In the genomic region with DNA sequence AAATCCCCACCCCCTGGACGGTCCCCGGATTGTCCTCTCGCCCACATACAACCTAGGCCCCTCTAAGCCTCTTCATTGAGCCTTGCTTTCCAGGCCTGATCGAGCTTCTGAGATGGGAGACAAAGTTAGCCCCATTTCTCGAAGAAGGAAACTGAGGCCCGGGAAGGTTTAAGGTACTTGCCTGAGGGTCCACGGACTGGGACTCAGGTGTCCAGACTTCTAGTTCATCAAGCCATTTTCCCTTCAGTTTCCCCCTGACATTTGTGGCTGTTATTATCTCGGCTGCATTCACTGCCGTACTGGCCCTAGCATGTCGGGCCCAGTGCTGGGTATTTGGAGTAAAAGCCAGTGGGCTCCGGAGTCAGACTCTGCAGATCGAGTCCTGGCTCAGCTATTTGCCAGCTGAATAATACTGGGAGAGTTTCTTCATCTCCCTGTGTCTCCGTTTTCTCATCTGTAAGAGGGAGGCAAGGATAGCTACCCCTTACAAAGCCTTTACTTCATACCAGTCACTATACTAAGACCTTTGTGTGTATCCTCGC, we compare ENCODE assay signal across 8 cellular contexts. TPM values are rescaled to one million over a fixed set of nuclear protein-coding genes. Genes with fewer than 3 reads are reported as not detected.
DNase-seq lines count a peak whose midpoint lies in the region; ATAC-seq and TF ChIP-seq lines count a peak whose summit lies in the region.

No MANE protein-coding gene starts in this region.

- peak overlapping the region; percentile 86 for H3K4me2 ChIP-seq in SK-N-SH

- peaks cover 2% of the 10 kb centered on the region; the same call in 1 of the 2 replicates for H4K20me1 ChIP-seq in SK-N-SH (ENCODE audit: insufficient read depth)

- POLR2A ChIA-PET in SK-N-SH (lab: Yijun Ruan, JAX) = no interaction called here

- 12% methylated on average over 14 of the region's 14 CpGs for WGBS in SK-N-SH (ENCODE audit: low lambda C conversion rate)
- WGBS in prostate gland = 9% methylated on average over 14 of the region's 14 CpGs

- H3K4me3 ChIP-seq in SK-N-SH (ENCODE audit: low read depth in 2 of 2, low read length in 1 of 2) (peak overlapping the region; percentile 83 to 99), fibroblast of the aortic adventitia (ENCODE audit: low read depth, low read length) (peak overlapping the region; percentile 96), prostate gland (peak overlapping the region; percentile 77 to 85)

- no peaks in the 10 kb centered on the region for H3K9me2 ChIP-seq in SK-N-SH

- H3F3A ChIP-seq in SK-N-SH (replicated peaks; ENCODE audit: insufficient read depth) = no peaks in the 10 kb centered on the region

- no peak for TF ChIP-seq POLR2A in prostate gland (IDR thresholded peaks at IDR 0.05)

- peaks cover 8 to 25% of the 10 kb centered on the region in 2 experiments; a peak in 3 of 4 replicates for H3K4me1 ChIP-seq in SK-N-SH (ENCODE audit: control insufficient read depth in 1 of 2, insufficient read depth in 2 of 2, low read depth in 1 of 2, low read length in 1 of 2)
- peaks cover 18% of the 10 kb centered on the region for H3K4me1 ChIP-seq in prostate gland (replicated peaks)

- H3K9me3 ChIP-seq in SK-N-SH (no peaks in the 10 kb centered on the region), prostate gland (no peaks in the 10 kb centered on the region)

- TF ChIP-seq EP300 in SK-N-SH (IDR thresholded peaks at IDR 0.05; ENCODE audit: borderline replicate concordance in 1 of 2, low read depth in 1 of 2, low read length in 1 of 2) = no peak

- H3K27ac ChIP-seq in SK-N-SH (ENCODE audit: low read depth in 2 of 2, low read length in 1 of 2) (peak overlapping the region; percentile 82 to 91), prostate gland (peak overlapping the region; percentile 90 to 92)

- no peak for ATAC-seq in HG02884 (IDR thresholded peaks at IDR 0.05; ENCODE audit: unreplicated experiment)
- no peak for ATAC-seq in HG02759 (IDR thresholded peaks at IDR 0.05; ENCODE audit: unreplicated experiment)

- peak; percentile 2 for DNase-seq in stimulated activated CD8-positive, alpha-beta memory T cell treated with anti-CD3 and anti-CD28 coated beads, Interleukin-7, amount 100 ng/mL, for 24 hours (ENCODE audit: low read depth)
- DNase-seq in stimulated activated CD8-positive, alpha-beta memory T cell treated with anti-CD3 and anti-CD28 coated beads, Interleukin-4, amount 100 ng/mL, for 48 hours = no peak
- DNase-seq in SK-N-SH (no peak), fibroblast of the aortic adventitia (ENCODE audit: low read depth) (no peak), prostate gland (ENCODE audit: low spot score) (no peak), ACHN (no peak)

- H3K9ac ChIP-seq in SK-N-SH = peak overlapping the region; percentile 94

- CTCF ChIA-PET in SK-N-SH (lab: Yijun Ruan, JAX) = interaction anchor here (0.9 to 2.5 kb wide), 9 partner anchors 15 to 470 kb away, joined by 3 to 14 read pairs (median 6); a partner anchor contains a TSS

- TF ChIP-seq CTCF in SK-N-SH (IDR thresholded peaks at IDR 0.05) (no peak), fibroblast of the aortic adventitia (IDR thresholded peaks at IDR 0.05; ENCODE audit: insufficient read depth, low read length) (no peak), prostate gland (IDR thresholded peaks at IDR 0.05) (no peak)

- TF ChIP-seq RAD21 in SK-N-SH (IDR thresholded peaks at IDR 0.05; ENCODE audit: low read length) = no peak

- H2AFZ ChIP-seq in SK-N-SH (ENCODE audit: low read depth) = peak overlapping the region; percentile 82

- peaks cover 30 to 40% of the 10 kb centered on the region in 2 experiments for H3K36me3 ChIP-seq in SK-N-SH (replicated peaks in 1 of 2; ENCODE audit: control insufficient read depth in 1 of 2, insufficient read depth in 2 of 2, low read length in 1 of 2)
- no peaks in the 10 kb centered on the region for H3K36me3 ChIP-seq in prostate gland

- H3K79me2 ChIP-seq in SK-N-SH (ENCODE audit: insufficient read depth) = peaks cover 98% of the 10 kb centered on the region

- H3K27me3 ChIP-seq in SK-N-SH (ENCODE audit: insufficient read depth) = no peaks in the 10 kb centered on the region
- no peaks in the 10 kb centered on the region for H3K27me3 ChIP-seq in prostate gland (replicated peaks; ENCODE audit: insufficient read depth)

- intact Hi-C loops in prostate gland (cut with DNase I) = no loop called here

- in situ Hi-C loops in ACHN (cut with HindIII; ENCODE audit: low pct_ligation_motif_present, low pct_unique_long_range_greater_than_20kb, low sequenced_read_pairs) = no loop called here

TF ChIP-seq in SK-N-SH, 30 proteins besides CTCF, POLR2A, EP300 and RAD21:
- TF ChIP-seq EZH2phosphoT487 (IDR thresholded peaks at IDR 0.05; ENCODE audit: borderline replicate concordance, low read depth) (no peak), MEF2A (IDR thresholded peaks at IDR 0.05; ENCODE audit: borderline replicate concordance, low read depth) (no peak), TEAD4 (IDR thresholded peaks at IDR 0.05; ENCODE audit: borderline replicate concordance, insufficient read depth) (no peak), YY1 (IDR thresholded peaks at IDR 0.05; ENCODE audit: low read depth) (no peak), POLR2AphosphoS5 (IDR thresholded peaks at IDR 0.05; ENCODE audit: low read depth, low read length) (no peak)
- TF ChIP-seq, protein P1, sequence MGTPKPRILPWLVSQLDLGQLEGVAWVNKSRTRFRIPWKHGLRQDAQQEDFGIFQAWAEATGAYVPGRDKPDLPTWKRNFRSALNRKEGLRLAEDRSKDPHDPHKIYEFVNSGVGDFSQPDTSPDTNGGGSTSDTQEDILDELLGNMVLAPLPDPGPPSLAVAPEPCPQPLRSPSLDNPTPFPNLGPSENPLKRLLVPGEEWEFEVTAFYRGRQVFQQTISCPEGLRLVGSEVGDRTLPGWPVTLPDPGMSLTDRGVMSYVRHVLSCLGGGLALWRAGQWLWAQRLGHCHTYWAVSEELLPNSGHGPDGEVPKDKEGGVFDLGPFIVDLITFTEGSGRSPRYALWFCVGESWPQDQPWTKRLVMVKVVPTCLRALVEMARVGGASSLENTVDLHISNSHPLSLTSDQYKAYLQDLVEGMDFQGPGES (IDR thresholded peaks at IDR 0.05; ENCODE audit: low read depth, low read length) = no peak

RNA-seq across cellular contexts. Expression of a gene that starts 0.6 kb away (rescaled TPM):
- 11.8 and 13.3 TPM in 2 replicates for polyA plus RNA-seq in SK-N-SH (2012; rRNA removed)
- 12.9 and 14.0 TPM in 2 replicates for polyA plus RNA-seq in SK-N-SH (2012; cell fraction: cytosol; rRNA removed)
- polyA plus RNA-seq in SK-N-SH (2012; cell fraction: nucleus; rRNA removed) = 17.2 and 23.2 TPM in 2 replicates
- total RNA-seq in fibroblast of the aortic adventitia (ENCODE audit: low replicate concordance) (19.5 and 36.0 TPM in 2 replicates), prostate gland (10 to 100 TPM; 21.9 to 27.5 TPM)

RNA-seq across cellular contexts. Expression of a gene that starts 0.9 kb away (rescaled TPM):
- 14.7 and 15.6 TPM in 2 replicates for polyA plus RNA-seq in SK-N-SH (2012; rRNA removed)
- 10.3 and 12.2 TPM in 2 replicates for polyA plus RNA-seq in SK-N-SH (2012; cell fraction: cytosol; rRNA removed)
- polyA plus RNA-seq in SK-N-SH (2012; cell fraction: nucleus; rRNA removed) = 14.8 and 19.5 TPM in 2 replicates
- total RNA-seq in fibroblast of the aortic adventitia (ENCODE audit: low replicate concordance) = 4.3 and 26.0 TPM in 2 replicates
- total RNA-seq in prostate gland = 10 to 100 TPM; 14.8 to 26.2 TPM
